Comparison of ENCODE assay signal across 17 cellular contexts in genomic region chr15:50077242-50077641, GRCh38. TPM values are rescaled to one million over a fixed set of nuclear protein-coding genes. Genes with fewer than 3 reads are reported as not detected.
"Had no signal": no experiment of that assay in that cellular context is flagged by ENCODE, and none has a peak within 500 bp of the region (broad histone marks: within the 10 kb centered on the region; RNA-seq: fewer than 3 reads in every experiment).

No MANE protein-coding gene starts in this region.

- ATAC-seq: effector memory CD8-positive, alpha-beta T cell had no signal

- H3K79me2 ChIP-seq: parathyroid adenoma had no signal

- H3K9me3 Mint-ChIP-seq: dendritic cell treated with granulocyte-macrophage colony-stimulating factor and Interleukin-4, amounts not matched to agents 40 ng/mL and 50 ng/mL, for 4 days; effector memory CD8-positive, alpha-beta T cell; neural progenitor cell had no signal

- H3K9me3 ChIP-seq: prostate gland, sigmoid colon, stomach had no signal

- H3K4me1 ChIP-seq: parathyroid adenoma, prostate gland, stomach had no signal

- H3K27me3 ChIP-seq: neural progenitor cell, sigmoid colon, stomach had no signal

- DNase-seq: effector memory CD8-positive, alpha-beta T cell; foreskin melanocyte; kidney glomerular epithelial cell; naive B cell; retina; sigmoid colon; stimulated activated CD4-positive, alpha-beta T cell treated with anti-CD3 and anti-CD28 coated beads, Interleukin-12 subunit alpha, Interleukin-12 subunit beta, amount 100 ng/mL, for 4 hours; stimulated activated naive CD4-positive, alpha-beta T cell; stomach; trophoblast cell had no signal

- H3K36me3 Mint-ChIP-seq: naive B cell, neural progenitor cell had no signal

- H2AFZ ChIP-seq: neural progenitor cell, parathyroid adenoma had no signal

- H3K27ac ChIP-seq: cardiac muscle cell, neural progenitor cell, parathyroid adenoma, prostate gland, stomach had no signal

- H3K27me3 Mint-ChIP-seq: dendritic cell treated with granulocyte-macrophage colony-stimulating factor and Interleukin-4, amounts not matched to agents 40 ng/mL and 50 ng/mL, for 4 days; effector memory CD8-positive, alpha-beta T cell had no signal

- H3K9ac ChIP-seq: neural progenitor cell, parathyroid adenoma had no signal

- H3K27ac Mint-ChIP-seq: effector memory CD8-positive, alpha-beta T cell; naive B cell; neural progenitor cell had no signal

- H3K4me2 ChIP-seq: neural progenitor cell had no signal

- H3K36me3 ChIP-seq: cardiac muscle cell, neural progenitor cell, prostate gland, sigmoid colon, stomach had no signal

- H3K4me3 ChIP-seq: cardiac muscle cell, neural progenitor cell, prostate gland, sigmoid colon, skin epidermis, stomach had no signal

- H3K4me1 Mint-ChIP-seq: naive B cell, neural progenitor cell had no signal

- H3K4me3 Mint-ChIP-seq: dendritic cell treated with granulocyte-macrophage colony-stimulating factor and Interleukin-4, amounts not matched to agents 40 ng/mL and 50 ng/mL, for 4 days; effector memory CD8-positive, alpha-beta T cell; neural progenitor cell had no signal

RNA-seq across cellular contexts. Expression of gene ATP8B4, which starts 41.8 kb away (rescaled TPM):
- total RNA-seq: epithelial cell of proximal tubule had no signal
